ENCODE assay signal across 32 cellular contexts in the genomic region with DNA sequence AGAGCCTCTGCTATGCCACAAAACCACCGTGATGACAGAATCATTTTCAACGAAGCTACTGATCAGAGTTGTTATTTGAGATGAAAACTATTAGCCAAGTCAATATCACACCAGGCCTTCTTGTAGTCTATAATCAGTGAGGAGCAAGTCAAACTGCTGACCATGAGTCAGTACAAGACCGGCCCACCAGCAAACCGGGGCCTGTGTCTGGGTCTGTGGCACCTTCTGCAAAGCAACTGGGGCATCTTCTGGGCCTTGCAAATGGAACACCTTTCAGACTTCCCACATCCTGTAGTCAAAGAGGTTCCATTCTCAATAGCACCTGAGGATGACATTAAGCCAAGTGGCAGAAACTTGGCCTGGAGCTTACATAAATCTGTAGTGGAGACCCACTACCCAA. TPM values are rescaled to one million over a fixed set of nuclear protein-coding genes. Genes with fewer than 3 reads are reported as not detected.
"Had no signal": no experiment of that assay in that cellular context is flagged by ENCODE, and none has a peak within 500 bp of the region (broad histone marks: within the 10 kb centered on the region; RNA-seq: fewer than 3 reads in every experiment).

No MANE protein-coding gene starts in this region.

- ATAC-seq: heart right ventricle; left cardiac atrium; left lung; mucosa of descending colon; naive thymus-derived CD4-positive, alpha-beta T cell; psoas muscle; right cardiac atrium; stimulated activated effector memory CD8-positive, alpha-beta T cell treated with anti-CD3 and anti-CD28 coated beads, Interleukin-12 subunit alpha, Interleukin-12 subunit beta, amount 100 ng/mL, for 72 hours had no signal

- H3K4me1 ChIP-seq: esophagus squamous epithelium, heart right ventricle, left lung, psoas muscle, tibial nerve, upper lobe of left lung had no signal

- DNase-seq: dermis blood vessel endothelial cell; effector memory CD4-positive, alpha-beta T cell; esophagus squamous epithelium; foreskin melanocyte; glutamatergic neuron; heart right ventricle; hippocampal formation; left cardiac atrium; left lung; mesenchymal stem cell; mucosa of descending colon; naive thymus-derived CD4-positive, alpha-beta T cell; ovary; psoas muscle; right cardiac atrium; stimulated activated CD4-positive, alpha-beta T cell treated with anti-CD3 and anti-CD28 coated beads, Interleukin-2, amount 100 ng/mL, for 24 hours; stimulated activated CD4-positive, alpha-beta T cell treated with anti-CD3 and anti-CD28 coated beads, Interleukin-4, amount 100 ng/mL, for 24 hours; stimulated activated naive CD4-positive, alpha-beta T cell treated with Interleukin-2 at 50 U/mL for 16 hours; upper lobe of left lung had no signal

- H3K9ac ChIP-seq: neural progenitor cell had no signal

- H3K36me3 ChIP-seq: esophagus squamous epithelium, heart right ventricle, left lung, neural progenitor cell, ovary, thoracic aorta, tibial nerve, upper lobe of left lung had no signal

- H3K4me3 ChIP-seq: coronary artery, esophagus squamous epithelium, heart right ventricle, left lung, mucosa of descending colon, neural progenitor cell, ovary, psoas muscle, smooth muscle cell, thoracic aorta, tibial nerve, upper lobe of left lung had no signal

- H3K4me2 ChIP-seq: neural progenitor cell, smooth muscle cell had no signal

- H3K27ac ChIP-seq: coronary artery, esophagus squamous epithelium, heart right ventricle, left lung, neural progenitor cell, ovary, psoas muscle, thoracic aorta, tibial nerve, upper lobe of left lung had no signal

- H3K9me3 ChIP-seq: esophagus squamous epithelium, heart right ventricle, left lung, mucosa of descending colon, ovary, psoas muscle, thoracic aorta, tibial nerve, upper lobe of left lung had no signal

- H2AFZ ChIP-seq: neural progenitor cell had no signal

- H3K27me3 ChIP-seq: neural progenitor cell, ovary, upper lobe of left lung had no signal

RNA-seq across cellular contexts. Expression of a gene that starts 38.5 kb away (rescaled TPM):
- total RNA-seq: thoracic aorta had no signal

RNA-seq across cellular contexts. Expression of a gene that starts 52.9 kb away (rescaled TPM):
- total RNA-seq: dermis blood vessel endothelial cell; endothelial cell of umbilical vein; epithelial cell of proximal tubule; esophagus squamous epithelium; heart right ventricle; kidney epithelial cell; left cardiac atrium; left lung; lower leg skin; lung microvascular endothelial cell; mesothelial cell of epicardium; mucosa of descending colon; naive thymus-derived CD4-positive, alpha-beta T cell; psoas muscle; renal cortical epithelial cell; right cardiac atrium; smooth muscle cell; thoracic aorta; tibial nerve; upper lobe of left lung had no signal
- polyA plus RNA-seq: endothelial cell of umbilical vein; heart right ventricle; naive thymus-derived CD4-positive, alpha-beta T cell; ovary; psoas muscle; right cardiac atrium; smooth muscle cell had no signal

RNA-seq across cellular contexts. Expression of a gene that starts 54.3 kb away (rescaled TPM):
- total RNA-seq: dermis blood vessel endothelial cell; endothelial cell of umbilical vein; epithelial cell of proximal tubule; esophagus squamous epithelium; heart right ventricle; kidney epithelial cell; left cardiac atrium; left lung; lower leg skin; lung microvascular endothelial cell; mesothelial cell of epicardium; mucosa of descending colon; naive thymus-derived CD4-positive, alpha-beta T cell; ovary; psoas muscle; renal cortical epithelial cell; right cardiac atrium; smooth muscle cell; thoracic aorta; tibial nerve; upper lobe of left lung had no signal
- polyA plus RNA-seq: endothelial cell of umbilical vein; heart right ventricle; naive thymus-derived CD4-positive, alpha-beta T cell; ovary; psoas muscle; right cardiac atrium; smooth muscle cell had no signal
